22 cellular contexts compared by ENCODE assay signal in genomic region chr13:113149711-113150544, GRCh38. TPM values are rescaled to one million over a fixed set of nuclear protein-coding genes. Genes with fewer than 3 reads are reported as not detected.
A peak's percentile ranks its signal among the peaks of the same experiment; 100 is the strongest.
DNase-seq lines count a peak whose midpoint lies in the region; ATAC-seq and TF ChIP-seq lines count a peak whose summit lies in the region.
"Had no signal": no experiment of that assay in that cellular context is flagged by ENCODE, and none has a peak within 500 bp of the region (broad histone marks: within the 10 kb centered on the region; RNA-seq: fewer than 3 reads in every experiment).

No MANE protein-coding gene starts in this region.

- H3K4me1 ChIP-seq in H9 (ENCODE audit: insufficient read depth, low read length) (no peaks in the 10 kb centered on the region), neuronal stem cell (ENCODE audit: control insufficient read depth in 2 of 2, insufficient read depth in 1 of 2, low read depth in 1 of 2, low read length in 2 of 2) (peaks cover 9 to 14% of the 10 kb centered on the region in 2 donors)

- no peak overlapping the region for H4K91ac ChIP-seq in H9 (ENCODE audit: insufficient read length, low read depth, low read length)
- H4K91ac ChIP-seq in neuronal stem cell (ENCODE audit: low read depth, low read length, poor library complexity) = no peak overlapping the region

- no peaks in the 10 kb centered on the region for H4K20me1 ChIP-seq in H9 (ENCODE audit: control insufficient read depth, insufficient read depth, insufficient read length)

- H2AK5ac ChIP-seq in H9 (ENCODE audit: insufficient read length, low read length) (no peak overlapping the region), neuronal stem cell (ENCODE audit: low read depth, low read length) (no peak overlapping the region)

- H3K79me2 ChIP-seq in H9 (ENCODE audit: insufficient read depth, low read length) = no peaks in the 10 kb centered on the region

- H3K14ac ChIP-seq in H9 (ENCODE audit: insufficient read depth, low read length) (no peak overlapping the region), neuronal stem cell (ENCODE audit: low read length) (no peak overlapping the region)

- peak overlapping the region in 1 of 3 experiments; percentile 27; a peak in 1 of 7 replicates for H3K27ac Mint-ChIP-seq in H9
- no peak overlapping the region for H3K27ac Mint-ChIP-seq in activated naive CD8-positive, alpha-beta T cell treated with anti-CD3 and anti-CD28 coated beads, Interleukin-2, amount 50 U/mL, for 24 hours

- H2BK12ac ChIP-seq in H9 (ENCODE audit: insufficient read length, low read depth, low read length) (no peak overlapping the region), neuronal stem cell (ENCODE audit: low read length) (no peak overlapping the region)

- H3K4me3 ChIP-seq in neuronal stem cell (ENCODE audit: low read length in 2 of 2) (no peak overlapping the region), brain microvascular endothelial cell (ENCODE audit: low read depth, low read length) (no peak overlapping the region)
- H3K4me3 ChIP-seq: HAP-1 had no signal

- H3K4me1 Mint-ChIP-seq in H9 = peaks cover 19 to 25% of the 10 kb centered on the region in 2 experiments
- H3K4me1 Mint-ChIP-seq in activated naive CD8-positive, alpha-beta T cell treated with anti-CD3 and anti-CD28 coated beads, Interleukin-2, amount 50 U/mL, for 24 hours = peaks cover 22% of the 10 kb centered on the region

- H2BK15ac ChIP-seq in H9 (ENCODE audit: low read depth, low read length) = no peak overlapping the region
- no peak overlapping the region for H2BK15ac ChIP-seq in neuronal stem cell (ENCODE audit: low read length)

- H3K79me1 ChIP-seq in H9 (ENCODE audit: insufficient read depth, low read depth, low read length, poor library complexity, severe bottlenecking) = no peaks in the 10 kb centered on the region
- H3K79me1 ChIP-seq in neuronal stem cell (ENCODE audit: low read depth, low read length) = no peaks in the 10 kb centered on the region

- no peak overlapping the region for H3K27ac ChIP-seq in H9 (ENCODE audit: insufficient read length, low read depth, low read length)
- no peak overlapping the region for H3K27ac ChIP-seq in neuronal stem cell (replicated peaks; ENCODE audit: low read length)
- H3K27ac ChIP-seq in brain microvascular endothelial cell = no peak overlapping the region
- H3K27ac ChIP-seq: C4-2B had no signal

- no peak overlapping the region for H4K8ac ChIP-seq in H9 (replicated peaks; ENCODE audit: insufficient read length, low read depth, low read length)
- H4K8ac ChIP-seq in neuronal stem cell (ENCODE audit: low read depth, low read length) = no peak overlapping the region

- H3K23ac ChIP-seq in H9 (ENCODE audit: insufficient read length, low read depth, low read length) (no peak overlapping the region), neuronal stem cell (ENCODE audit: low read depth, low read length, poor library complexity) (no peak overlapping the region)

- H3K4ac ChIP-seq in H9 (ENCODE audit: low read depth, low read length) (no peak overlapping the region), neuronal stem cell (ENCODE audit: low read length) (no peak overlapping the region)

- no peak overlapping the region for H3T11ph ChIP-seq in H9 (ENCODE audit: low read length)

- peaks cover 12% of the 10 kb centered on the region for H3K23me2 ChIP-seq in H9 (ENCODE audit: insufficient read length, low read depth, low read length, poor library complexity, severe bottlenecking)

- peaks cover 32% of the 10 kb centered on the region for H3K27me3 Mint-ChIP-seq in H9 (ENCODE audit: low read depth)
- H3K27me3 Mint-ChIP-seq in activated naive CD8-positive, alpha-beta T cell treated with anti-CD3 and anti-CD28 coated beads, Interleukin-2, amount 50 U/mL, for 24 hours = peaks cover 19% of the 10 kb centered on the region

- H3K27me3 ChIP-seq in H9 (ENCODE audit: insufficient read depth, low read length) = no peaks in the 10 kb centered on the region; the same call in 1 of the 2 replicates
- peaks cover 0 to 19% (median 18%) of the 10 kb centered on the region in 3 experiments for H3K27me3 ChIP-seq in neuronal stem cell (ENCODE audit: control insufficient read depth in 3 of 3, insufficient read depth in 3 of 3, low read depth in 1 of 3, low read length in 3 of 3)
- H3K27me3 ChIP-seq in brain microvascular endothelial cell (replicated peaks) = no peaks in the 10 kb centered on the region

- H2BK120ac ChIP-seq in H9 (ENCODE audit: low read depth, low read length, poor library complexity, severe bottlenecking) (no peak overlapping the region), neuronal stem cell (ENCODE audit: low read depth, low read length) (peak overlapping the region; percentile 19)

- no peaks in the 10 kb centered on the region for H3K9me3 ChIP-seq in H9 (ENCODE audit: control insufficient read depth, low read depth, low read length)
- H3K9me3 ChIP-seq in neuronal stem cell (replicated peaks in 1 of 2; ENCODE audit: control insufficient read depth in 2 of 2, insufficient read depth in 1 of 2, low read depth in 1 of 2, low read length in 2 of 2) = no peaks in the 10 kb centered on the region
- H3K9me3 ChIP-seq: HAP-1 had no signal

- H3K4me3 Mint-ChIP-seq in H9 = no peak overlapping the region
- H3K4me3 Mint-ChIP-seq in activated naive CD8-positive, alpha-beta T cell treated with anti-CD3 and anti-CD28 coated beads, Interleukin-2, amount 50 U/mL, for 24 hours = no peak overlapping the region

- H2BK5ac ChIP-seq in H9 (ENCODE audit: insufficient read length, low read length) = no peak overlapping the region
- no peak overlapping the region for H2BK5ac ChIP-seq in neuronal stem cell (ENCODE audit: low read length)

- no peaks in the 10 kb centered on the region; a peak in 1 of 5 replicates for H3K9me3 Mint-ChIP-seq in H9
- peaks cover 3% of the 10 kb centered on the region for H3K9me3 Mint-ChIP-seq in activated naive CD8-positive, alpha-beta T cell treated with anti-CD3 and anti-CD28 coated beads, Interleukin-2, amount 50 U/mL, for 24 hours

- H2BK20ac ChIP-seq in H9 (ENCODE audit: low read depth, low read length, poor library complexity, severe bottlenecking) = no peak overlapping the region

- H2AFZ ChIP-seq in H9 (ENCODE audit: low read length) = no peak overlapping the region
- no peak overlapping the region for H2AFZ ChIP-seq in neuronal stem cell (ENCODE audit: low read length)

- no peaks in the 10 kb centered on the region for H3K36me3 ChIP-seq in neuronal stem cell (replicated peaks in 1 of 2; ENCODE audit: control insufficient read depth in 2 of 2, insufficient read depth in 2 of 2, low read length in 2 of 2)
- H3K36me3 ChIP-seq in brain microvascular endothelial cell (replicated peaks) = no peaks in the 10 kb centered on the region
- H3K36me3 ChIP-seq: HAP-1 had no signal

- H3K9ac ChIP-seq in H9 (ENCODE audit: extremely low read depth, insufficient read length, low read length) (no peak overlapping the region), neuronal stem cell (ENCODE audit: low read depth, low read length, poor library complexity) (peak overlapping the region; percentile 18)

- peak; percentile 3 for DNase-seq in D341Med (ENCODE audit: low spot score)
- peak; percentile 22 for DNase-seq in H9
- peak; percentile 81 for DNase-seq in left lobe of liver (ENCODE audit: low spot score)
- DNase-seq in neuronal stem cell (ENCODE audit: low spot score) = no peak
- no peak for DNase-seq in brain microvascular endothelial cell
- DNase-seq in activated naive CD8-positive, alpha-beta T cell treated with anti-CD3 and anti-CD28 coated beads, Interleukin-2, amount 50 U/mL, for 24 hours = no peak
- DNase-seq: ACHN, DMS 273 treated with DMSO at 0.1 percent for 48 hours, DND-41, Karpas-422, NCI-H1417 treated with DMSO at 0.1 percent for 48 hours, NCI-H187 treated with DMSO at 0.1 percent for 48 hours, NCI-H226, NCI-H524 treated with DMSO at 0.1 percent for 48 hours, SIG-M5 had no signal

- H3K36me3 Mint-ChIP-seq in H9 (ENCODE audit: insufficient read depth in 1 of 3, low read depth in 3 of 3) = no peaks in the 10 kb centered on the region; a peak in 2 of 7 replicates
- H3K36me3 Mint-ChIP-seq in activated naive CD8-positive, alpha-beta T cell treated with anti-CD3 and anti-CD28 coated beads, Interleukin-2, amount 50 U/mL, for 24 hours (ENCODE audit: low read depth) = no peaks in the 10 kb centered on the region
- H3K36me3 Mint-ChIP-seq: IgD-negative memory B cell had no signal

- in situ Hi-C loops in brain microvascular endothelial cell (cut with HindIII; ENCODE audit: low pct_ligation_motif_present, low sequenced_read_pairs) = no loop called here

- no CpG with 5 or more reads among the region's 25 CpGs for WGBS in H9 (ENCODE audit: extremely low coverage, insufficient read length, low lambda C conversion rate)
- no CpG with 5 or more reads among the region's 25 CpGs for WGBS in neuronal stem cell (ENCODE audit: extremely low coverage in 2 of 2, insufficient read length in 2 of 2, insufficient replicate concordance in 1 of 2), 2 donors

- H3K56ac ChIP-seq in H9 (ENCODE audit: insufficient read length, low read depth, low read length) = no peak overlapping the region

- ATAC-seq in left lobe of liver (peak; percentile 36), GM21786 (IDR thresholded peaks at IDR 0.05; ENCODE audit: unreplicated experiment) (no peak)
- ATAC-seq in activated naive CD8-positive, alpha-beta T cell treated with anti-CD3 and anti-CD28 coated beads, Interleukin-2, amount 50 U/mL, for 24 hours = no peak

- H3K4me2 ChIP-seq in H9 (ENCODE audit: insufficient read depth, insufficient read length, low read length) = no peak overlapping the region
- H3K4me2 ChIP-seq in neuronal stem cell (ENCODE audit: insufficient read depth, low read length, poor library complexity, severe bottlenecking) = no peak overlapping the region

- TF ChIP-seq CTCF in H9 (conservative IDR thresholded peaks at IDR 0.05) (no peak), brain microvascular endothelial cell (IDR thresholded peaks at IDR 0.05; ENCODE audit: low read depth, low read length, missing control alignments) (no peak)

- no peak overlapping the region for H4K5ac ChIP-seq in H9 (ENCODE audit: insufficient read length, low read depth, low read length)

- H3K18ac ChIP-seq in H9 (ENCODE audit: insufficient read length, low read depth, low read length) (no peak overlapping the region), neuronal stem cell (ENCODE audit: low read length) (no peak overlapping the region)

RNA-seq across cellular contexts. Expression of gene PROZ, which starts 8.5 kb away (rescaled TPM):
- total RNA-seq in H9 (2021) (not detected in 2 replicates), left lobe of liver (50.2 TPM)
- 0.13 TPM for polyA plus RNA-seq in neuronal stem cell (2013, experiment 1 of 2)
- 0.06 TPM for polyA plus RNA-seq in neuronal stem cell (2013, experiment 2 of 2)
- total RNA-seq: G401, MCF 10A, RPMI7951 had no signal
- polyA plus RNA-seq: IgD-negative memory B cell had no signal

RNA-seq across cellular contexts. Expression of gene F10, which starts 27.3 kb away (rescaled TPM):
- total RNA-seq in H9 (2021) (1.7 TPM in 2 replicates), left lobe of liver (124 TPM)
- polyA plus RNA-seq in neuronal stem cell (2013, experiment 1 of 2) = 3.9 TPM
- 3.2 TPM for polyA plus RNA-seq in neuronal stem cell (2013, experiment 2 of 2)
- total RNA-seq: G401, MCF 10A, RPMI7951 had no signal
- polyA plus RNA-seq: IgD-negative memory B cell had no signal

RNA-seq across cellular contexts. Expression of gene F7, which starts 44.3 kb away (rescaled TPM):
- total RNA-seq in H9 (2021) (0.66 and 0.81 TPM in 2 replicates), left lobe of liver (99.6 TPM)
- 0.68 TPM for polyA plus RNA-seq in neuronal stem cell (2013, experiment 1 of 2)
- polyA plus RNA-seq in neuronal stem cell (2013, experiment 2 of 2) = 0.62 TPM
- total RNA-seq: G401, MCF 10A, RPMI7951 had no signal
- polyA plus RNA-seq: IgD-negative memory B cell had no signal

RNA-seq across cellular contexts. Expression of gene PCID2, which starts 58.5 kb away (rescaled TPM):
- total RNA-seq in H9 (2021) = 62.3 and 66.0 TPM in 2 replicates
- 14.9 TPM for total RNA-seq in left lobe of liver
- polyA plus RNA-seq in neuronal stem cell (2013, experiment 1 of 2) = 58.8 TPM
- polyA plus RNA-seq in neuronal stem cell (2013, experiment 2 of 2) = 60.1 TPM

RNA-seq across cellular contexts. Expression of gene CUL4A, which starts 59.5 kb away (rescaled TPM):
- total RNA-seq in H9 (2021) (94.7 and 97.9 TPM in 2 replicates), left lobe of liver (30.4 TPM)
- polyA plus RNA-seq in neuronal stem cell (2013, experiment 1 of 2) = 40.2 TPM
- polyA plus RNA-seq in neuronal stem cell (2013, experiment 2 of 2) = 39.4 TPM

Comparison
In these comparisons a context has a peak if more than half of its experiments do, and no peak if none do; other contexts are left out.
1. DNase-seq: peak in D341Med (single experiment), H9 (single experiment) and left lobe of liver (single experiment); none in neuronal stem cell (single experiment), brain microvascular endothelial cell (single experiment) and activated naive CD8-positive, alpha-beta T cell treated with anti-CD3 and anti-CD28 coated beads, Interleukin-2, amount 50 U/mL, for 24 hours (single experiment).
2. RNA of gene PROZ, which starts 8.5 kb away (total RNA-seq): 50.2 TPM in left lobe of liver (single experiment); not detected in H9; every median in the first group is over 10 times any median in the second.
3. RNA of gene F10, which starts 27.3 kb away (total RNA-seq): 124 TPM in left lobe of liver (single experiment); 1.7 TPM in H9; every median in the first group is over 10 times any median in the second.
4. RNA of gene F7, which starts 44.3 kb away (total RNA-seq): 99.6 TPM in left lobe of liver (single experiment); 0.66 to 0.81 TPM in H9; every median in the first group is over 10 times any median in the second.